Comparison of ENCODE assay signal across 19 cellular contexts in genomic region chr1:29630756-29631155, GRCh38.
DNase-seq lines count a peak whose midpoint lies in the region; ATAC-seq and TF ChIP-seq lines count a peak whose summit lies in the region.
"Had no signal": no experiment of that assay in that cellular context is flagged by ENCODE, and none has a peak within 500 bp of the region (broad histone marks: within the 10 kb centered on the region; RNA-seq: fewer than 3 reads in every experiment).

No MANE protein-coding gene starts in this region.

- CTCF ChIA-PET in activated CD8-positive, alpha-beta memory T cell treated with anti-CD3 and anti-CD28 coated beads, Interleukin-2, amount 10 ng/mL, durations not matched to agents 7 days and 5 days (lab: Charles Lee), result no interaction called here

- peak; percentile 16 for DNase-seq in activated CD8-positive, alpha-beta memory T cell treated with anti-CD3 and anti-CD28 coated beads, Interleukin-2, amount 10 ng/mL, durations not matched to agents 7 days and 5 days
- no peak for DNase-seq in activated CD8-positive, alpha-beta memory T cell treated with anti-CD3 and anti-CD28 coated beads, Interleukin-2, amount 50 U/mL, for 48 hours
- peak; percentile 82 for DNase-seq in esophagus muscularis mucosa (ENCODE audit: extremely low spot score)
- DNase-seq in progenitor cell of endocrine pancreas (ENCODE audit: low spot score, unreplicated experiment), result peak; percentile 2
- no peak for DNase-seq in dermis blood vessel endothelial cell
- DNase-seq in right lobe of liver, result no peak
- no peak for DNase-seq in SKM-1 treated with dmso at 0.1 percent for 144 hours (lab: John Stamatoyannopoulos, UW; ENCODE audit: unreplicated experiment)
- DNase-seq: Calu3, DMS153, DND-41, NCI-H1048, NCI-H1417, NCI-H1694, NCI-H2081, NCI-H2171, NCI-H226, NCI-H510A, NCI-H748 treated with DMSO at 0.1 percent for 48 hours, PC-3 had no signal

- H3K27me3 Mint-ChIP-seq in activated CD8-positive, alpha-beta memory T cell treated with anti-CD3 and anti-CD28 coated beads, Interleukin-2, amount 10 ng/mL, durations not matched to agents 7 days and 5 days, result peaks cover 3% of the 10 kb centered on the region
- H3K27me3 Mint-ChIP-seq in progenitor cell of endocrine pancreas, result peaks cover 10% of the 10 kb centered on the region

- H3K36me3 Mint-ChIP-seq in activated CD8-positive, alpha-beta memory T cell treated with anti-CD3 and anti-CD28 coated beads, Interleukin-2, amount 10 ng/mL, durations not matched to agents 7 days and 5 days, result no peaks in the 10 kb centered on the region
- H3K36me3 Mint-ChIP-seq in progenitor cell of endocrine pancreas (ENCODE audit: insufficient read depth), result no peaks in the 10 kb centered on the region

- peaks cover 2% of the 10 kb centered on the region for H3K9me3 Mint-ChIP-seq in activated CD8-positive, alpha-beta memory T cell treated with anti-CD3 and anti-CD28 coated beads, Interleukin-2, amount 10 ng/mL, durations not matched to agents 7 days and 5 days (ENCODE audit: low read depth)
- no peaks in the 10 kb centered on the region for H3K9me3 Mint-ChIP-seq in progenitor cell of endocrine pancreas (ENCODE audit: low read depth)

- H3K4me1 ChIP-seq in esophagus muscularis mucosa (peaks cover 0 to 7% (median 3%) of the 10 kb centered on the region in 4 donors), right lobe of liver (no peaks in the 10 kb centered on the region)

- TF ChIP-seq EP300 in esophagus muscularis mucosa (IDR thresholded peaks at IDR 0.05), result no peak

- WGBS in esophagus muscularis mucosa, result 100% methylated on average over 1 of the region's 1 CpG
- no CpG with 5 or more reads among the region's 1 CpG for WGBS in right lobe of liver (ENCODE audit: insufficient coverage, low coverage, low lambda C conversion rate, missing lambda C conversion rate)

- H3K9me3 ChIP-seq in esophagus muscularis mucosa, result peaks cover 0 to 14% (median 11%) of the 10 kb centered on the region in 4 donors
- no peaks in the 10 kb centered on the region for H3K9me3 ChIP-seq in right lobe of liver

- intact Hi-C loops in esophagus muscularis mucosa (cut with DNase I), result no loop called here
- intact Hi-C loops in right lobe of liver (cut with DNase I), result no loop called here

- no peak for TF ChIP-seq CTCF in esophagus muscularis mucosa (IDR thresholded peaks at IDR 0.05)
- TF ChIP-seq CTCF in progenitor cell of endocrine pancreas (IDR thresholded peaks at IDR 0.05; ENCODE audit: unreplicated experiment), result no peak
- no peak for TF ChIP-seq CTCF in right lobe of liver (IDR thresholded peaks at IDR 0.05)

- H3K4me3 ChIP-seq in esophagus muscularis mucosa (no peak overlapping the region), right lobe of liver (no peak overlapping the region)

- no peak overlapping the region for H3K4me3 Mint-ChIP-seq in activated CD8-positive, alpha-beta memory T cell treated with anti-CD3 and anti-CD28 coated beads, Interleukin-2, amount 10 ng/mL, durations not matched to agents 7 days and 5 days
- H3K4me3 Mint-ChIP-seq in progenitor cell of endocrine pancreas (ENCODE audit: low read depth), result no peak overlapping the region

- no peak overlapping the region for H3K27ac Mint-ChIP-seq in activated CD8-positive, alpha-beta memory T cell treated with anti-CD3 and anti-CD28 coated beads, Interleukin-2, amount 10 ng/mL, durations not matched to agents 7 days and 5 days
- H3K27ac Mint-ChIP-seq in progenitor cell of endocrine pancreas, result no peak overlapping the region

- no peak for ATAC-seq in activated CD8-positive, alpha-beta memory T cell treated with anti-CD3 and anti-CD28 coated beads, Interleukin-2, amount 10 ng/mL, durations not matched to agents 7 days and 5 days
- no peak for ATAC-seq in right lobe of liver
- ATAC-seq: PC-3 had no signal

- H3K27me3 ChIP-seq in esophagus muscularis mucosa (peaks cover 0 to 27% (median 0%) of the 10 kb centered on the region in 4 donors), right lobe of liver (no peaks in the 10 kb centered on the region)

- TF ChIP-seq POLR2A in esophagus muscularis mucosa (IDR thresholded peaks at IDR 0.05; ENCODE audit: low read depth) (no peak), right lobe of liver (IDR thresholded peaks at IDR 0.05) (no peak)

- no peaks in the 10 kb centered on the region for H3K4me1 Mint-ChIP-seq in activated CD8-positive, alpha-beta memory T cell treated with anti-CD3 and anti-CD28 coated beads, Interleukin-2, amount 10 ng/mL, durations not matched to agents 7 days and 5 days
- no peaks in the 10 kb centered on the region for H3K4me1 Mint-ChIP-seq in progenitor cell of endocrine pancreas (ENCODE audit: low read depth)

- H3K36me3 ChIP-seq in esophagus muscularis mucosa, result no peaks in the 10 kb centered on the region
- no peaks in the 10 kb centered on the region for H3K36me3 ChIP-seq in right lobe of liver

- H3K27ac ChIP-seq in esophagus muscularis mucosa (replicated peaks in 1 of 4) (no peak overlapping the region), right lobe of liver (no peak overlapping the region)

Comparison
In these comparisons a context has a peak if more than half of its experiments do, and no peak if none do; other contexts are left out.
1. DNase-seq: peak in activated CD8-positive, alpha-beta memory T cell treated with anti-CD3 and anti-CD28 coated beads, Interleukin-2, amount 10 ng/mL, durations not matched to agents 7 days and 5 days (single experiment), esophagus muscularis mucosa (single experiment) and progenitor cell of endocrine pancreas (single experiment); none in activated CD8-positive, alpha-beta memory T cell treated with anti-CD3 and anti-CD28 coated beads, Interleukin-2, amount 50 U/mL, for 48 hours (single experiment), dermis blood vessel endothelial cell (single experiment), right lobe of liver (0 of 3) and SKM-1 treated with dmso at 0.1 percent for 144 hours (single experiment).